In the genomic region with DNA sequence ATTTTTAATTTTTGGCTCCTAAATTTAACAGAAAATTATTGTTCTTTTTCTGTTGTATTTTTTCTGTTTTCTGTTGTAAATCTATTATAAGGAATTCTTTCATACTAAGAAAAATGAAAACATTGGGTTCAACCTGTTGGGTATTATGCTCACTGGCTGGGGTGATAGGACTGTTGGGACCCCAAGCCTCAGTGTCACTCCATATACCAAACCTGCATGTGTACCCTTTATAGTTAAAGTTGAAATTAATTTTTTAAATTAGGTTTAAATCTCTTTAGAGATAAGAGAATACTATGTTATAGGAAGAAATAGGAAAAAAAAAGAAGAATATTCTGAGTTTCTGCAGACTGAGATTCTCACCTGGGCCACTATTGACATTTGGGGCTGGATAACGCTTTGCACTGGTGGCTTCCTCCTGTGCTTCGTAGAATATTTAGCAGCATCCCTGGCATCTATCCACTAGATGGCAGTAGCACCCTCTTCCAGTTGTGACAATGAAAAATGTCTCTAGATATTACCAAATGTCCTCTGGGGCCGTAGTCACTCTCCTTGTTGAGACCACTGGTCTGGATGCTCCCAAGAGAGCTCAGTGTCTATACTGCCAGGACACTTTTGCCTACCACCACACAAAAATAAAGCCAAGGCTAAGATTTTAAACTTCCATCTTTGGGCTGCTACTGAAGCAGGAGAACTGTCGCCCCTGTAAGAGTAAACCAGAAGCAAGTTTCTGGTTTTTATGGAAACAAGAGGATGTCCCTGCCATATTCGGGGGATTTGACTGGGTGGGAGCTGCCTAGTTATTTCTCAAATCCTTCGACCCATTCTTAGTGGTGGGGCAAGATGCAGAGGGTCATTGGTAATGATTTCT, we compare ENCODE assay signal across 1 cellular context.
TF ChIP-seq lines count a peak whose summit lies in the region.

No MANE protein-coding gene starts in this region.

TF ChIP-seq in Ishikawa, 13 proteins besides CTCF, POLR2A, EP300 and RAD21 (continued from another document):
- TF ChIP-seq, protein P1, sequence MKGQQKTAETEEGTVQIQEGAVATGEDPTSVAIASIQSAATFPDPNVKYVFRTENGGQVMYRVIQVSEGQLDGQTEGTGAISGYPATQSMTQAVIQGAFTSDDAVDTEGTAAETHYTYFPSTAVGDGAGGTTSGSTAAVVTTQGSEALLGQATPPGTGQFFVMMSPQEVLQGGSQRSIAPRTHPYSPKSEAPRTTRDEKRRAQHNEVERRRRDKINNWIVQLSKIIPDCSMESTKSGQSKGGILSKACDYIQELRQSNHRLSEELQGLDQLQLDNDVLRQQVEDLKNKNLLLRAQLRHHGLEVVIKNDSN (IDR thresholded peaks at IDR 0.05): no peak
